8 cellular contexts compared by ENCODE assay signal in genomic region chr16:48383204-48383876, GRCh38. TPM values are rescaled to one million over a fixed set of nuclear protein-coding genes. Genes with fewer than 3 reads are reported as not detected.
A peak's percentile ranks its signal among the peaks of the same experiment; 100 is the strongest.
DNase-seq lines count a peak whose midpoint lies in the region; ATAC-seq and TF ChIP-seq lines count a peak whose summit lies in the region.

No MANE protein-coding gene starts in this region.

- H3K27me3 Mint-ChIP-seq in Caco-2 (ENCODE audit: insufficient read depth, unreplicated experiment) = no peaks in the 10 kb centered on the region

- no peak overlapping the region for H3K14ac ChIP-seq in trophoblast cell (ENCODE audit: low read length)

- H3K27me3 ChIP-seq in Caco-2 (replicated peaks; ENCODE audit: control insufficient read depth, insufficient read depth, low read length) (no peaks in the 10 kb centered on the region), PC-3 (ENCODE audit: low read length) (no peaks in the 10 kb centered on the region), esophagus (ENCODE audit: control insufficient read depth in 1 of 2, insufficient read depth in 2 of 2, low read length in 2 of 2) (no peaks in the 10 kb centered on the region), trophoblast cell (ENCODE audit: insufficient read depth, low read length) (no peaks in the 10 kb centered on the region)

- DNase-seq in Caco-2 (no peak), PC-3 (no peak), trophoblast cell (no peak), DMS153 (lab: John Stamatoyannopoulos, UW) (no peak), hypothalamus (lab: John Stamatoyannopoulos, UW) (no peak), HPDE6-E6E7 (ENCODE audit: extremely low spot score) (no peak)

- H3K4ac ChIP-seq in trophoblast cell (ENCODE audit: low read depth, low read length) = peak overlapping the region; percentile 35

- no peak overlapping the region for H3K23ac ChIP-seq in trophoblast cell (ENCODE audit: low read length)

- ATAC-seq in PC-3 = no peak
- no peak for ATAC-seq in HG03469 (IDR thresholded peaks at IDR 0.05; ENCODE audit: unreplicated experiment)

- intact Hi-C loops in Caco-2 (cut with micrococcal nuclease; ENCODE audit: unreplicated experiment) (loop anchor here (10.0 kb wide), 1 partner anchor 1499 kb away; the partner anchor contains the start of gene GPT2), PC-3 (cut with micrococcal nuclease) (loop anchor here (5.0 kb wide), 1 partner anchor 59 kb away; no protein-coding TSS in a partner anchor)

- CTCF ChIA-PET in Caco-2 (lab: Charles Lee) = no interaction called here
- CTCF ChIA-PET in PC-3 (lab: Charles Lee) = no interaction called here

- peaks cover 12% of the 10 kb centered on the region for H3K36me3 Mint-ChIP-seq in Caco-2 (ENCODE audit: insufficient read depth, unreplicated experiment)

- no peak overlapping the region for H2AFZ ChIP-seq in PC-3 (ENCODE audit: low read length)
- H2AFZ ChIP-seq in trophoblast cell (ENCODE audit: insufficient read depth, low read length, poor library complexity) = no peak overlapping the region

- no peaks in the 10 kb centered on the region for H3K9me3 ChIP-seq in Caco-2
- H3K9me3 ChIP-seq in PC-3 (ENCODE audit: low read length) = no peaks in the 10 kb centered on the region
- no peaks in the 10 kb centered on the region for H3K9me3 ChIP-seq in esophagus (ENCODE audit: control insufficient read depth in 2 of 2, insufficient read depth in 1 of 2, low read depth in 1 of 2, low read length in 1 of 2)
- no peaks in the 10 kb centered on the region for H3K9me3 ChIP-seq in trophoblast cell (ENCODE audit: insufficient read depth, low read depth, low read length)

- H3K36me3 ChIP-seq in Caco-2 (ENCODE audit: control insufficient read depth, insufficient read depth, low read length) = no peaks in the 10 kb centered on the region
- H3K36me3 ChIP-seq in PC-3 (ENCODE audit: low read depth, low read length) = no peaks in the 10 kb centered on the region
- H3K36me3 ChIP-seq in esophagus (ENCODE audit: control insufficient read depth in 2 of 2, insufficient read depth in 2 of 2, low read length in 1 of 2) = no peaks in the 10 kb centered on the region
- no peaks in the 10 kb centered on the region for H3K36me3 ChIP-seq in trophoblast cell (ENCODE audit: control insufficient read depth in 1 of 2, insufficient read depth in 2 of 2, low read length in 2 of 2)

- BruUV-seq in Caco-2 (replicated peaks; lab: Mats Ljungman, UMichigan) (no TSS peak), PC-3 (replicated peaks; lab: Mats Ljungman, UMichigan) (no TSS peak)

- H2AK5ac ChIP-seq in trophoblast cell (ENCODE audit: low read length) = no peak overlapping the region

- no peaks in the 10 kb centered on the region for H3K9me2 ChIP-seq in PC-3 (replicated peaks; ENCODE audit: low read length)

- H3K4me2 ChIP-seq in PC-3 (ENCODE audit: low read length) = peak overlapping the region; percentile 79
- H3K4me2 ChIP-seq in trophoblast cell (ENCODE audit: low read length) = peak overlapping the region; percentile 68

- TF ChIP-seq CTCF in Caco-2 (IDR thresholded peaks at IDR 0.05; ENCODE audit: insufficient read depth in 1 of 2, low read depth in 1 of 2, low read length in 1 of 2, severe bottlenecking in 1 of 2, unreplicated experiment in 1 of 2) (no peak), PC-3 (conservative IDR thresholded peaks at IDR 0.05; ENCODE audit: low read depth, low read length) (no peak)

- no peak overlapping the region for H2BK5ac ChIP-seq in trophoblast cell (ENCODE audit: low read depth, low read length, poor library complexity)

- no peak overlapping the region for H4K8ac ChIP-seq in trophoblast cell (ENCODE audit: low read depth, low read length)

- H3K4me1 ChIP-seq in Caco-2 (peaks cover 10% of the 10 kb centered on the region; the same call in 1 of the 2 replicates), PC-3 (ENCODE audit: insufficient read depth, low read length) (peaks cover 8% of the 10 kb centered on the region; the same call in 1 of the 2 replicates), esophagus (ENCODE audit: control insufficient read depth in 2 of 2, insufficient read depth in 2 of 2, low read length in 1 of 2) (no peaks in the 10 kb centered on the region), trophoblast cell (ENCODE audit: control insufficient read depth in 1 of 2, insufficient read depth in 2 of 2, low read length in 2 of 2) (no peaks in the 10 kb centered on the region)

- H3K4me3 ChIP-seq in Caco-2 (ENCODE audit: low read depth, low read length) = peak overlapping the region; percentile 58
- H3K4me3 ChIP-seq in PC-3 (ENCODE audit: low read length) = peak overlapping the region; percentile 78
- peak overlapping the region; percentile 69 to 88 for H3K4me3 ChIP-seq in esophagus (ENCODE audit: low read depth in 1 of 2, low read length in 2 of 2)
- peak overlapping the region; percentile 96 for H3K4me3 ChIP-seq in trophoblast cell (ENCODE audit: low read depth, low read length)

- H4K12ac ChIP-seq in trophoblast cell (ENCODE audit: low read depth, low read length) = no peak overlapping the region

- H3K9ac ChIP-seq in PC-3 (ENCODE audit: low read length) (peak overlapping the region; percentile 71; the same call in 1 of the 2 replicates), trophoblast cell (ENCODE audit: low read length) (no peak overlapping the region)

- H3F3A ChIP-seq in PC-3 (ENCODE audit: low read length, unreplicated experiment) = no peaks in the 10 kb centered on the region

- 29 to 42% methylated on average over 3 of the region's 3 CpGs for WGBS in esophagus, 2 donors
- no CpG with 5 or more reads among the region's 3 CpGs for WGBS in trophoblast cell (ENCODE audit: extremely low coverage, insufficient coverage, insufficient read length)

- H2BK12ac ChIP-seq in trophoblast cell (ENCODE audit: low read length) = no peak overlapping the region

- H3K27ac ChIP-seq in PC-3 (ENCODE audit: low read length) (no peak overlapping the region), esophagus (ENCODE audit: low read depth in 2 of 2, low read length in 1 of 2) (peak overlapping the region; percentile 17 to 96), trophoblast cell (ENCODE audit: low read depth, low read length) (no peak overlapping the region)

- POLR2A ChIA-PET in Caco-2 (lab: Charles Lee) = interaction anchor here (1.0 kb wide), 1 partner anchor 17 kb away, joined by 5 read pairs; no protein-coding TSS in a partner anchor
- POLR2A ChIA-PET in PC-3 (lab: Charles Lee; ENCODE audit: unreplicated experiment) = interaction anchor here (0.6 to 1.0 kb wide), 2 partner anchors 17 to 27 kb away, joined by 3 read pairs; no protein-coding TSS in a partner anchor

- H3K27ac Mint-ChIP-seq in Caco-2 (ENCODE audit: unreplicated experiment) = peak overlapping the region; percentile 83

- no peak overlapping the region for H2BK120ac ChIP-seq in trophoblast cell (ENCODE audit: insufficient read depth, low read length, poor library complexity)

- peaks cover 51% of the 10 kb centered on the region for H4K20me1 ChIP-seq in PC-3 (ENCODE audit: low read length)

- peaks cover 17% of the 10 kb centered on the region for H3K79me1 ChIP-seq in trophoblast cell (ENCODE audit: low read length)

- peak overlapping the region; percentile 94 for H3K4me3 Mint-ChIP-seq in Caco-2 (ENCODE audit: unreplicated experiment)

- H4K91ac ChIP-seq in trophoblast cell (ENCODE audit: low read depth, low read length) = no peak overlapping the region

- H3K9me3 Mint-ChIP-seq in Caco-2 (ENCODE audit: unreplicated experiment) = no peaks in the 10 kb centered on the region

- H3K79me2 ChIP-seq in PC-3 (ENCODE audit: low read length) = peaks cover 62% of the 10 kb centered on the region
- peaks cover 34% of the 10 kb centered on the region for H3K79me2 ChIP-seq in trophoblast cell (ENCODE audit: control insufficient read depth, insufficient read depth, low read length, poor library complexity)

- H3K18ac ChIP-seq in trophoblast cell (ENCODE audit: low read length) = no peak overlapping the region

- peaks cover 30% of the 10 kb centered on the region for H3K4me1 Mint-ChIP-seq in Caco-2 (ENCODE audit: low read depth, unreplicated experiment)

RNA-seq across cellular contexts. Expression of gene SIAH1, which starts 1.9 kb away (rescaled TPM):
- 26.6 and 27.2 TPM in 2 replicates for total RNA-seq in Caco-2 (2022)
- total RNA-seq in PC-3 (2014; rRNA removed) = 10.9 and 16.2 TPM in 2 replicates
- polyA plus RNA-seq in esophagus = 10 to 100 TPM in 1 of 2 donors, 1 to 10 TPM in 1; 8.7 to 12.3 TPM
- polyA plus RNA-seq in trophoblast cell (2013) = 76.1 and 80.1 TPM in 2 replicates

Comparison
In these comparisons a context has a peak if more than half of its experiments do, and no peak if none do; other contexts are left out.
1. H3K27ac ChIP-seq: peak in esophagus (2 of 2); none in PC-3 (single experiment) and trophoblast cell (single experiment).
2. Peak in every context shown above with its lines, with median percentiles within 50 percentile points of each other: H3K4me3 ChIP-seq.